23 cellular contexts compared by ENCODE assay signal in the genomic region with DNA sequence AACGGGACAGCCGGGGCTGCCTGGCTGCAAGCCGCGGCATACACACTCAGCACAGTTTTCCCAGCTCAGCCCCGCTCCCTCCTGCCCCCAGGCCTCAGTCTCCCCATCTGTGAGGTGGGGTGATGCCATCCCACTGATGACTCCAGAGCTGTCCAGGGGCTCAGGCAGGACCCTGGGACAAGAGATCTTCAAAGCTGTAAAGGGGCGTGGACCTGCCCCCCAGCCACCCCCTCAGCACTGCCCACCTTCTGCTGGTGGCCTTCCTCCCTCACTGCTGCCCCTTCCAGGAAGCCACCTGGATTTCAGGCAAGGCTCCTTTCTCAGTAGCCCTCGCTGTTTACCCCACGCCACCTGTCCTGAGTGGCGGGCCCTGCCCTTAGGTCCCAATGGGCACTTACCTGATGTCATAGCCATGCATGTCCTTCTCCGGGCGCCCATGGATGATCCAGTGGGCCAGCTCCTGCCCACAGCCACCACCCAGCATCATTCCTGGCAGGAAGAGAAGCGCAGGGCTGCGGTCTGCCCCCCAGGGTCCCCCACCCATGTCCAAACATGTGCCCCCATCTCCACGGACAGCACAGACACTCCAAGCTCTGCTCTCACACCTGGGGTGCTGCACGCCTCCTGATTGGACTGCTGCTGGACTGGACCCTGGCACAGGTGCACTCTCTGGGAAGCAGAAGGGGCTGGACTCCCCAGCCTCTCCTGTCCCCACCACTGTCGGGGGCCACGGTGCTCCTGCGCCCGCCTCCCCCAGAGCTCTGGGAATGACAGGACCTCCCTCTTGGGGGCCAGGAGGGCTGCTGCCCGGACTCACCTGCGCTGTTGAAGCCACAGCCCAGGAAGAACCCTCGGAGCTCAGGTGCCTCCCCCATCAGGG. TPM values are rescaled to one million over a fixed set of nuclear protein-coding genes. Genes with fewer than 3 reads are reported as not detected.
DNase-seq lines count a peak whose midpoint lies in the region; ATAC-seq, FAIRE-seq and TF ChIP-seq lines count a peak whose summit lies in the region.
"Had no signal": no experiment of that assay in that cellular context is flagged by ENCODE, and none has a peak within 500 bp of the region (broad histone marks: within the 10 kb centered on the region; RNA-seq: fewer than 3 reads in every experiment).

No MANE protein-coding gene starts in this region.

- H3K27ac Mint-ChIP-seq in astrocyte (ENCODE audit: unreplicated experiment), result no peak overlapping the region
- H3K27ac Mint-ChIP-seq in neural crest cell (ENCODE audit: unreplicated experiment), result peak overlapping the region; percentile 94
- H3K27ac Mint-ChIP-seq in progenitor cell of endocrine pancreas, result no peak overlapping the region
- H3K27ac Mint-ChIP-seq: activated T-helper 17 cell treated with anti-CD3 and anti-CD28 coated beads, Interleukin-2, amount 50 U/mL, for 72 hours; stimulated activated naive B cell treated with anti-CD40 and anti-IgM and Interleukin-4, amounts not matched to agents 10 μg/mL and 1 μg/mL and 100 μg/mL, for 72 hours; T-helper 17 cell; WTC11 had no signal

- H3K4me3 ChIP-seq in astrocyte (ENCODE audit: insufficient read depth, low read depth, low read length) (no peak overlapping the region), breast epithelium (no peak overlapping the region)
- H3K4me3 ChIP-seq: esophagus squamous epithelium, thyroid gland had no signal

- no peaks in the 10 kb centered on the region for H3K9me3 Mint-ChIP-seq in astrocyte (ENCODE audit: unreplicated experiment)
- no peaks in the 10 kb centered on the region for H3K9me3 Mint-ChIP-seq in neural crest cell
- no peaks in the 10 kb centered on the region for H3K9me3 Mint-ChIP-seq in progenitor cell of endocrine pancreas (ENCODE audit: low read depth)
- H3K9me3 Mint-ChIP-seq: activated T-helper 17 cell treated with anti-CD3 and anti-CD28 coated beads, Interleukin-2, amount 50 U/mL, for 72 hours; central memory CD8-positive, alpha-beta T cell; naive thymus-derived CD8-positive, alpha-beta T cell; stimulated activated naive B cell treated with anti-CD40 and anti-IgM and Interleukin-4, amounts not matched to agents 10 μg/mL and 1 μg/mL and 100 μg/mL, for 72 hours; WTC11 had no signal

- H3K27ac ChIP-seq in astrocyte (ENCODE audit: low read depth, low read length) (peak overlapping the region; percentile 94), breast epithelium (peak overlapping the region in 1 of 2 donors; percentile 58)

- H3K36me3 ChIP-seq in astrocyte (ENCODE audit: insufficient read depth, low read length) (no peaks in the 10 kb centered on the region), breast epithelium (no peaks in the 10 kb centered on the region)
- H3K36me3 ChIP-seq: esophagus squamous epithelium, thyroid gland had no signal

- intact Hi-C loops in Right ventricle myocardium superior (cut with DNase I), result no loop called here
- intact Hi-C loops in cardiac septum (cut with DNase I), result no loop called here
- intact Hi-C loops in breast epithelium (cut with DNase I; ENCODE audit: low total_unique reads), result loop anchor here (10.0 kb wide), 1 partner anchor 178 kb away; a partner anchor contains a TSS

- H4K20me1 ChIP-seq in astrocyte (ENCODE audit: insufficient read depth, low read length), result no peaks in the 10 kb centered on the region

- TF ChIP-seq CTCF in astrocyte (IDR thresholded peaks at IDR 0.05; ENCODE audit: insufficient read depth, low read depth, low read length) (no peak), neural crest cell (conservative IDR thresholded peaks at IDR 0.05) (no peak), breast epithelium (IDR thresholded peaks at IDR 0.05) (no peak), progenitor cell of endocrine pancreas (IDR thresholded peaks at IDR 0.05; ENCODE audit: unreplicated experiment) (no peak)

- H3K27me3 Mint-ChIP-seq in astrocyte (ENCODE audit: low read depth, unreplicated experiment) (peaks cover 8% of the 10 kb centered on the region), neural crest cell (ENCODE audit: low read depth) (no peaks in the 10 kb centered on the region), progenitor cell of endocrine pancreas (no peaks in the 10 kb centered on the region)
- H3K27me3 Mint-ChIP-seq: activated T-helper 17 cell treated with anti-CD3 and anti-CD28 coated beads, Interleukin-2, amount 50 U/mL, for 72 hours had no signal

- peak overlapping the region; percentile 72 for H3K9ac ChIP-seq in astrocyte (ENCODE audit: low read length)

- H3K4me3 Mint-ChIP-seq in astrocyte (ENCODE audit: unreplicated experiment) (no peak overlapping the region), neural crest cell (no peak overlapping the region), progenitor cell of endocrine pancreas (ENCODE audit: low read depth) (no peak overlapping the region)
- H3K4me3 Mint-ChIP-seq: activated T-helper 17 cell treated with anti-CD3 and anti-CD28 coated beads, Interleukin-2, amount 50 U/mL, for 72 hours; central memory CD8-positive, alpha-beta T cell; naive thymus-derived CD8-positive, alpha-beta T cell; stimulated activated naive B cell treated with anti-CD40 and anti-IgM and Interleukin-4, amounts not matched to agents 10 μg/mL and 1 μg/mL and 100 μg/mL, for 72 hours; T-helper 17 cell; WTC11 had no signal

- no peak for ATAC-seq in Right ventricle myocardium superior (ENCODE audit: poor library complexity)
- ATAC-seq: activated T-helper 17 cell treated with anti-CD3 and anti-CD28 coated beads, Interleukin-2, amount 50 U/mL, for 72 hours; naive thymus-derived CD8-positive, alpha-beta T cell; T-helper 17 cell; WTC11 had no signal

- H3K36me3 Mint-ChIP-seq in astrocyte (ENCODE audit: low read depth, unreplicated experiment), result no peaks in the 10 kb centered on the region
- no peaks in the 10 kb centered on the region for H3K36me3 Mint-ChIP-seq in neural crest cell (ENCODE audit: low read depth)
- H3K36me3 Mint-ChIP-seq in progenitor cell of endocrine pancreas (ENCODE audit: insufficient read depth), result no peaks in the 10 kb centered on the region
- H3K36me3 Mint-ChIP-seq: naive thymus-derived CD8-positive, alpha-beta T cell; stimulated activated naive B cell treated with anti-CD40 and anti-IgM and Interleukin-4, amounts not matched to agents 10 μg/mL and 1 μg/mL and 100 μg/mL, for 72 hours; WTC11 had no signal

- no peaks in the 10 kb centered on the region for H3K27me3 ChIP-seq in astrocyte (ENCODE audit: insufficient read depth, low read length)
- peaks cover 0 to 3% of the 10 kb centered on the region in 2 donors for H3K27me3 ChIP-seq in breast epithelium
- H3K27me3 ChIP-seq: thyroid gland had no signal

- FAIRE-seq in astrocyte (lab: Jason Lieb, UNC), result no peak

- H3K4me1 Mint-ChIP-seq in astrocyte (ENCODE audit: low read depth, unreplicated experiment) (peaks cover 32% of the 10 kb centered on the region), neural crest cell (peaks cover 16% of the 10 kb centered on the region), progenitor cell of endocrine pancreas (ENCODE audit: low read depth) (peaks cover 10% of the 10 kb centered on the region)

- H3K9me3 ChIP-seq in astrocyte (ENCODE audit: insufficient read depth, low read depth, low read length) (no peaks in the 10 kb centered on the region), breast epithelium (no peaks in the 10 kb centered on the region)
- H3K9me3 ChIP-seq: esophagus squamous epithelium, thyroid gland had no signal

- H3K4me2 ChIP-seq in astrocyte (ENCODE audit: low read length), result peak overlapping the region; percentile 74

- TF ChIP-seq POLR2A in breast epithelium (IDR thresholded peaks at IDR 0.05), result no peak

- peak; percentile 29 for DNase-seq in Right ventricle myocardium superior
- no peak for DNase-seq in cardiac septum (ENCODE audit: low spot score)
- no peak for DNase-seq in astrocyte (ENCODE audit: low read depth)
- no peak for DNase-seq in neural crest cell (ENCODE audit: low read depth, low spot score)
- DNase-seq in T1000 (lab: John Stamatoyannopoulos, UW), result no peak
- DNase-seq in breast epithelium (ENCODE audit: low spot score in 2 of 2), result no peak
- no peak for DNase-seq in ecto neural progenitor cell (ENCODE audit: low spot score)
- no peak for DNase-seq in progenitor cell of endocrine pancreas (ENCODE audit: low spot score, unreplicated experiment)
- DNase-seq: activated CD8-positive, alpha-beta memory T cell treated with anti-CD3 and anti-CD28 coated beads for 24 hours; effector CD8-positive, alpha-beta T cell; esophagus squamous epithelium; GDM1; KG1; NCI-H2081; NCI-H510A; stimulated activated naive B cell treated with anti-CD40 and anti-IgM and Interleukin-4, amounts not matched to agents 10 μg/mL and 1 μg/mL and 100 μg/mL, for 72 hours; T-helper 17 cell had no signal

- no peak overlapping the region for H2AFZ ChIP-seq in astrocyte (ENCODE audit: low read depth, low read length)

- no peaks in the 10 kb centered on the region for H3K79me2 ChIP-seq in astrocyte (ENCODE audit: insufficient read depth, low read length)

- H3K4me1 ChIP-seq in astrocyte (ENCODE audit: insufficient read depth, low read length) (peaks cover 49% of the 10 kb centered on the region), breast epithelium (peaks cover 0 to 2% of the 10 kb centered on the region in 2 donors)

RNA-seq across cellular contexts. Expression of a gene that starts 25.7 kb away (rescaled TPM):
- 0.94 TPM for total RNA-seq in Right ventricle myocardium superior
- 1.3 TPM for total RNA-seq in cardiac septum
- 2.8 and 3.7 TPM in 2 replicates for total RNA-seq in astrocyte
- total RNA-seq in neural crest cell, result 4.5 and 4.6 TPM in 2 replicates
- 1 to 10 TPM in 2 of 3 donors, under 1 TPM in 1; 0.16 to 2.0 (median 1.0) TPM for total RNA-seq in breast epithelium
- total RNA-seq in progenitor cell of endocrine pancreas, result 4.2 and 5.1 TPM in 2 replicates
- total RNA-seq: Calu3 had no signal
